1 cellular context compared by ENCODE assay signal in the genomic region with DNA sequence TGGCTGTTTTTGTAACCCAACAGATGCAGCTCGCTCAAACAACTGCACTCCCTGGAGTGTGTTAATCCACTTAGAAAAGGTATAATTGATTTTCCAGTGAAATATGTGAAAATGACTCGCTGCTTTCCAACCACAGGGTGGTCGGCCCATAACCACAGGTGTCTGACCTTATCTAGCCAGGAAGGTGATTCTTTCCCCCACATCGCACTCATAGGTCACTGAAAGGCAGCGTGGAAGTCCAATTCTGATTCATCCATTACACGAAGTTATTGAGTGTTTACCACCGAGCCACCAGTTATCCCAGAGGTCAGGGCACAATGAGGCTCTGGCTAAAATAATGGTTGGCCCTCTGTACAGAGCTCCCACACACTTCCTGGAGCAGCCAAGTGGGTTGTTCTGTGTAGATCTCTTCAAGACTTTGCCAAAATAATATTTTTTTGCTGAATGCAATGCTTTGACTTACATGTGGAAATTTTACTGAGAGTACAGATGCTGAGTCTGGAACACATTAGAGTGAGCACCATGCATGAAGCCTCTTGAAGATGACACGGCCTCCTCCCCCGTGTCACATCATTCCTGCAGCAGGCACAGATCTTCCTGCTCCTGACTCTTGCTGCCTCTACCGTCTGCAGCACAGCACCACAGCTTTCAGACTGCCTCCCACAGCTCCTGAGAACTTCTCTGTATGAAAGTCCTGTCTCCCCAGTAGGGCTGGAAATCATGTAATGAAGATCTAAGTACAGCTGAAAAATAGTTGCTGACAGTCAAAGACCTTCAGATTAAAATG.
TF ChIP-seq lines count a peak whose summit lies in the region.

No MANE protein-coding gene starts in this region.

TF ChIP-seq in HepG2, 621 proteins besides CTCF, POLR2A, EP300 and RAD21:
- no peak for TF ChIP-seq ISX (CRISPR knock-in tag; conservative IDR thresholded peaks at IDR 0.05)
- TF ChIP-seq ZFP90 (CRISPR knock-in tag; IDR thresholded peaks at IDR 0.05; ENCODE audit: borderline replicate concordance) = no peak
- TF ChIP-seq MAX (IDR thresholded peaks at IDR 0.05) = no peak
- TF ChIP-seq, protein P1, sequence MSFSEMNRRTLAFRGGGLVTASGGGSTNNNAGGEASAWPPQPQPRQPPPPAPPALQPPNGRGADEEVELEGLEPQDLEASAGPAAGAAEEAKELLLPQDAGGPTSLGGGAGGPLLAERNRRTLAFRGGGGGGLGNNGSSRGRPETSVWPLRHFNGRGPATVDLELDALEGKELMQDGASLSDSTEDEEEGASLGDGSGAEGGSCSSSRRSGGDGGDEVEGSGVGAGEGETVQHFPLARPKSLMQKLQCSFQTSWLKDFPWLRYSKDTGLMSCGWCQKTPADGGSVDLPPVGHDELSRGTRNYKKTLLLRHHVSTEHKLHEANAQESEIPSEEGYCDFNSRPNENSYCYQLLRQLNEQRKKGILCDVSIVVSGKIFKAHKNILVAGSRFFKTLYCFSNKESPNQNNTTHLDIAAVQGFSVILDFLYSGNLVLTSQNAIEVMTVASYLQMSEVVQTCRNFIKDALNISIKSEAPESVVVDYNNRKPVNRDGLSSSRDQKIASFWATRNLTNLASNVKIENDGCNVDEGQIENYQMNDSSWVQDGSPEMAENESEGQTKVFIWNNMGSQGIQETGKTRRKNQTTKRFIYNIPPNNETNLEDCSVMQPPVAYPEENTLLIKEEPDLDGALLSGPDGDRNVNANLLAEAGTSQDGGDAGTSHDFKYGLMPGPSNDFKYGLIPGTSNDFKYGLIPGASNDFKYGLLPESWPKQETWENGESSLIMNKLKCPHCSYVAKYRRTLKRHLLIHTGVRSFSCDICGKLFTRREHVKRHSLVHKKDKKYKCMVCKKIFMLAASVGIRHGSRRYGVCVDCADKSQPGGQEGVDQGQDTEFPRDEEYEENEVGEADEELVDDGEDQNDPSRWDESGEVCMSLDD (CRISPR knock-in tag; IDR thresholded peaks at IDR 0.05; ENCODE audit: borderline replicate concordance) = no peak
- TF ChIP-seq ZNF431 (CRISPR knock-in tag; IDR thresholded peaks at IDR 0.05; ENCODE audit: borderline replicate concordance, low read depth) = no peak
- TF ChIP-seq ADNP (CRISPR knock-in tag; IDR thresholded peaks at IDR 0.05) = no peak
- TF ChIP-seq ZNF672 (CRISPR knock-in tag; IDR thresholded peaks at IDR 0.05) = no peak
- TF ChIP-seq ATF1 (CRISPR knock-in tag; IDR thresholded peaks at IDR 0.05) = no peak
- TF ChIP-seq NFKBIZ (CRISPR knock-in tag; IDR thresholded peaks at IDR 0.05) = no peak
